23 cellular contexts compared by ENCODE assay signal in the genomic region with DNA sequence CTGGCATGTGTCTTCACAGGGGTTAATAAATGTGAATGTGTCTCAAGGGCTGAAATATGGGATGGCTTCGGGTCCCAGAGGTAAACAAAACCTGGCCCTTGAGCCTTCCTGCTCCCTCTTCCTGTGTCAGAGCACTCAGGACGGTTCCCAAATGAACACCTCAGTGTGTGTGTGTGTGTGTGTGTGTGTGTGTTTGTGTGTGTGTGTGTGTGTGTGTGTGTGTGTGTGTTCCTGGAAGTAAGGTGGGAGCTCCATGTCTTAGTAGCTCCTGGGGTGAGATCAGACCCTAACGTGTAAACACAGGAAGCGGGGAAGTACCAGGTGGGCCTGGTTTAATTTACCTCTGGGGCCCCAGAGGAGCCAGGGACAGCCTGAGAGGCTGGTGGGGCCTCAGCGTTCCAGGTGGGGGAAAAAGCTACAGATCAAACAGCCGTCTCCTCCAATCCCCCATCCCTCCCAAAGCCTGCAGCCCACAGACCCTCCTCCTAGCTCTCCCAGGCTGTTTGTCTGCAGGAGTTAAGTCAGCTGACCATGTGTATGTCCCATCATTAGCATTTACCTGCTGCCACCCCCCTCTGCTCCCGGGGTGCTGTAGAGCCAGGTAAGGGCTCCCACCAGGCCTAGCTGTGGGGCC. TPM values are rescaled to one million over a fixed set of nuclear protein-coding genes. Genes with fewer than 3 reads are reported as not detected.
DNase-seq lines count a peak whose midpoint lies in the region; ATAC-seq, FAIRE-seq and TF ChIP-seq lines count a peak whose summit lies in the region.
"Had no signal": no experiment of that assay in that cellular context is flagged by ENCODE, and none has a peak within 500 bp of the region (broad histone marks: within the 10 kb centered on the region; RNA-seq: fewer than 3 reads in every experiment).

No MANE protein-coding gene starts in this region.

- DNase-seq in GM12891 (ENCODE audit: insufficient read length, low spot score) = no peak
- peak; percentile 87 for DNase-seq in NCI-H2029 (lab: John Stamatoyannopoulos, UW)
- peak; percentile 27 for DNase-seq in SHP77 treated with DMSO at 0.1 percent for 48 hours (lab: John Stamatoyannopoulos, UW)
- no peak for DNase-seq in neural progenitor cell (ENCODE audit: low spot score)
- DNase-seq in activated CD4-positive, alpha-beta T cell treated with anti-CD3 and anti-CD28 coated beads, Interleukin-2, amount 10 ng/mL, durations not matched to agents 24 days and 14 days = no peak
- DNase-seq in left cardiac atrium = no peak
- DNase-seq: activated CD4-positive, alpha-beta T cell treated with anti-CD3 and anti-CD28 coated beads, Interleukin-2, amount 50 U/mL, for 4 hours; activated naive CD4-positive, alpha-beta T cell treated with anti-CD3 and anti-CD28 coated beads, Interleukin-2, amount 10 ng/mL, durations not matched to agents 7 days and 5 days; activated T-cell treated with anti-CD3 and anti-CD28 coated beads, Interleukin-2, amount 50 U/mL, for 1 hour; brain microvascular endothelial cell; dermis blood vessel endothelial cell; pancreas; stimulated activated CD4-positive, alpha-beta T cell treated with anti-CD3 and anti-CD28 coated beads, Interleukin-2, amount 100 ng/mL, for 48 hours; testis had no signal

- H3K36me3 Mint-ChIP-seq in neural progenitor cell = no peaks in the 10 kb centered on the region
- H3K36me3 Mint-ChIP-seq in activated CD4-positive, alpha-beta T cell treated with anti-CD3 and anti-CD28 coated beads, Interleukin-2, amount 10 ng/mL, durations not matched to agents 24 days and 14 days (ENCODE audit: low read depth) = no peaks in the 10 kb centered on the region
- H3K36me3 Mint-ChIP-seq: IgD-negative memory B cell had no signal

- intact Hi-C loops in activated CD4-positive, alpha-beta T cell treated with anti-CD3 and anti-CD28 coated beads, Interleukin-2, amount 10 ng/mL, durations not matched to agents 24 days and 14 days (cut with micrococcal nuclease) = no loop called here
- intact Hi-C loops in left cardiac atrium (cut with DNase I) = no loop called here

- TF ChIP-seq POLR2A in GM12891 (IDR thresholded peaks at IDR 0.05; ENCODE audit: low read depth, low read length) = no peak

- TF ChIP-seq CTCF in neural progenitor cell (IDR thresholded peaks at IDR 0.05) = no peak

- no peak overlapping the region for H3K27ac Mint-ChIP-seq in neural progenitor cell
- H3K27ac Mint-ChIP-seq in activated CD4-positive, alpha-beta T cell treated with anti-CD3 and anti-CD28 coated beads, Interleukin-2, amount 10 ng/mL, durations not matched to agents 24 days and 14 days = no peak overlapping the region
- H3K27ac Mint-ChIP-seq: activated naive CD4-positive, alpha-beta T cell treated with anti-CD3 and anti-CD28 coated beads, Interleukin-2, amount 10 ng/mL, durations not matched to agents 7 days and 5 days; IgD-negative memory B cell had no signal

- ATAC-seq in left cardiac atrium = no peak
- ATAC-seq in GM19467 (IDR thresholded peaks at IDR 0.05; ENCODE audit: unreplicated experiment) = no peak

- no peak overlapping the region for H3K4me3 Mint-ChIP-seq in neural progenitor cell
- H3K4me3 Mint-ChIP-seq in activated CD4-positive, alpha-beta T cell treated with anti-CD3 and anti-CD28 coated beads, Interleukin-2, amount 10 ng/mL, durations not matched to agents 24 days and 14 days = no peak overlapping the region
- H3K4me3 Mint-ChIP-seq: activated naive CD4-positive, alpha-beta T cell treated with anti-CD3 and anti-CD28 coated beads, Interleukin-2, amount 10 ng/mL, durations not matched to agents 7 days and 5 days; IgD-negative memory B cell had no signal

- no peaks in the 10 kb centered on the region for H3F3A ChIP-seq in neural progenitor cell (ENCODE audit: low read depth)

- H3K4me1 ChIP-seq in neural progenitor cell = peaks cover 12% of the 10 kb centered on the region
- H3K4me1 ChIP-seq: pancreas, testis had no signal

- no peak overlapping the region for H3K4me3 ChIP-seq in neural progenitor cell
- H3K4me3 ChIP-seq: pancreas, testis had no signal

- H3K4me1 Mint-ChIP-seq in neural progenitor cell = peaks cover 30% of the 10 kb centered on the region
- peaks cover 17% of the 10 kb centered on the region for H3K4me1 Mint-ChIP-seq in activated CD4-positive, alpha-beta T cell treated with anti-CD3 and anti-CD28 coated beads, Interleukin-2, amount 10 ng/mL, durations not matched to agents 24 days and 14 days
- H3K4me1 Mint-ChIP-seq: IgD-negative memory B cell had no signal

- H3K36me3 ChIP-seq in neural progenitor cell = no peaks in the 10 kb centered on the region
- H3K36me3 ChIP-seq: brain microvascular endothelial cell, pancreas had no signal

- no peaks in the 10 kb centered on the region for H3K79me2 ChIP-seq in neural progenitor cell (ENCODE audit: low read depth)

- H3K27me3 Mint-ChIP-seq in neural progenitor cell (ENCODE audit: insufficient read depth, low read depth) = peaks cover 12% of the 10 kb centered on the region
- H3K27me3 Mint-ChIP-seq in activated CD4-positive, alpha-beta T cell treated with anti-CD3 and anti-CD28 coated beads, Interleukin-2, amount 10 ng/mL, durations not matched to agents 24 days and 14 days = peaks cover 6% of the 10 kb centered on the region

- H3K27ac ChIP-seq in neural progenitor cell = no peak overlapping the region
- H3K27ac ChIP-seq: brain microvascular endothelial cell, HL-60, pancreas, testis had no signal

- peaks cover 8% of the 10 kb centered on the region for H3K27me3 ChIP-seq in neural progenitor cell
- H3K27me3 ChIP-seq: brain microvascular endothelial cell, pancreas, testis had no signal

- no peaks in the 10 kb centered on the region for H4K20me1 ChIP-seq in neural progenitor cell (ENCODE audit: low read depth)

- H3K9ac ChIP-seq in neural progenitor cell = no peak overlapping the region

- H3K4me2 ChIP-seq in neural progenitor cell = no peak overlapping the region

- peak; percentile 23 for FAIRE-seq in GM12891 (lab: Jason Lieb, UNC)
- FAIRE-seq: D721Med, H54, pancreas, TTC549 had no signal

- H2AFZ ChIP-seq in neural progenitor cell (replicated peaks) = peak overlapping the region; percentile 5

- no peaks in the 10 kb centered on the region for H3K9me3 ChIP-seq in neural progenitor cell (ENCODE audit: low read depth)
- H3K9me3 ChIP-seq: pancreas, testis had no signal

- no peaks in the 10 kb centered on the region for H3K9me3 Mint-ChIP-seq in neural progenitor cell
- H3K9me3 Mint-ChIP-seq in activated CD4-positive, alpha-beta T cell treated with anti-CD3 and anti-CD28 coated beads, Interleukin-2, amount 10 ng/mL, durations not matched to agents 24 days and 14 days = no peaks in the 10 kb centered on the region
- H3K9me3 Mint-ChIP-seq: activated naive CD4-positive, alpha-beta T cell treated with anti-CD3 and anti-CD28 coated beads, Interleukin-2, amount 10 ng/mL, durations not matched to agents 7 days and 5 days had no signal

TF ChIP-seq in GM12891, 5 proteins besides CTCF, POLR2A, EP300 and RAD21:
- TF ChIP-seq SPI1 (IDR thresholded peaks at IDR 0.05; ENCODE audit: low read depth, low read length) = no peak
- TF ChIP-seq POU2F2 (IDR thresholded peaks at IDR 0.05; ENCODE audit: low read depth, low read length) = no peak
- no peak for TF ChIP-seq POLR2AphosphoS5 (IDR thresholded peaks at IDR 0.05; ENCODE audit: low read depth, low read length)
- TF ChIP-seq TAF1 (IDR thresholded peaks at IDR 0.05; ENCODE audit: low read depth, low read length) = no peak
- TF ChIP-seq PAX5 (IDR thresholded peaks at IDR 0.05; ENCODE audit: insufficient read depth, low read length, severe bottlenecking) = no peak

RNA-seq across cellular contexts. Expression of gene KIF19, which starts 6.1 kb away (rescaled TPM):
- polyA plus RNA-seq in GM12891 (2012; ENCODE audit: low read depth, missing spikeins) = 0.04 TPM
- total RNA-seq in neural progenitor cell (ENCODE audit: low replicate concordance) (0.15 and 0.62 TPM in 2 replicates), left cardiac atrium (1 to 10 TPM in 1 of 2 donors, under 1 TPM in 1; 0.62 to 1.6 TPM)
- 0.09 and 0.23 TPM in 2 replicates for total RNA-seq in activated CD4-positive, alpha-beta T cell treated with anti-CD3 and anti-CD28 coated beads, Interleukin-2, amount 10 ng/mL, durations not matched to agents 24 days and 14 days
- total RNA-seq: RPMI7951 had no signal

RNA-seq across cellular contexts. Expression of gene BTBD17, which starts 29.5 kb away (rescaled TPM):
- polyA plus RNA-seq in GM12891 (2012; ENCODE audit: low read depth, missing spikeins) = not detected
- total RNA-seq in neural progenitor cell (ENCODE audit: low replicate concordance) (10.8 and 36.8 TPM in 2 replicates), left cardiac atrium (not detected)
- total RNA-seq in activated CD4-positive, alpha-beta T cell treated with anti-CD3 and anti-CD28 coated beads, Interleukin-2, amount 10 ng/mL, durations not matched to agents 24 days and 14 days = not detected in 2 replicates
- total RNA-seq: liver, RPMI7951 had no signal
- polyA plus RNA-seq: esophagus, IgD-negative memory B cell, liver had no signal

RNA-seq across cellular contexts. Expression of gene GPR142, which starts 35.2 kb away (rescaled TPM):
- polyA plus RNA-seq in GM12891 (2012; ENCODE audit: low read depth, missing spikeins) = not detected
- total RNA-seq in neural progenitor cell (ENCODE audit: low replicate concordance) (0.93 TPM in 1 of 2 replicates, not detected in the other), left cardiac atrium (under 1 TPM in 1 of 2 donors, not detected in 1; 0.15 TPM)
- total RNA-seq in activated CD4-positive, alpha-beta T cell treated with anti-CD3 and anti-CD28 coated beads, Interleukin-2, amount 10 ng/mL, durations not matched to agents 24 days and 14 days = 0.28 TPM in 1 of 2 replicates, not detected in the other
- total RNA-seq: RPMI7951 had no signal
- polyA plus RNA-seq: IgD-negative memory B cell had no signal

RNA-seq across cellular contexts. Expression of gene DNAI2, which starts 58.1 kb away (rescaled TPM):
- polyA plus RNA-seq in GM12891 (2012; ENCODE audit: low read depth, missing spikeins) = 0.33 TPM
- total RNA-seq in neural progenitor cell (ENCODE audit: low replicate concordance) (not detected in 2 replicates), left cardiac atrium (not detected)
- 0.09 and 0.26 TPM in 2 replicates for total RNA-seq in activated CD4-positive, alpha-beta T cell treated with anti-CD3 and anti-CD28 coated beads, Interleukin-2, amount 10 ng/mL, durations not matched to agents 24 days and 14 days
- total RNA-seq: dermis blood vessel endothelial cell, liver, pancreas, RPMI7951 had no signal
- polyA plus RNA-seq: esophagus, IgD-negative memory B cell, liver had no signal

Comparison
In these comparisons a context has a peak if more than half of its experiments do, and no peak if none do; other contexts are left out.
1. DNase-seq: peak in NCI-H2029 (single experiment) and SHP77 treated with DMSO at 0.1 percent for 48 hours (single experiment); none in GM12891 (single experiment), neural progenitor cell (single experiment), activated CD4-positive, alpha-beta T cell treated with anti-CD3 and anti-CD28 coated beads, Interleukin-2, amount 10 ng/mL, durations not matched to agents 24 days and 14 days (single experiment) and left cardiac atrium (single experiment).
2. RNA of gene BTBD17, which starts 29.5 kb away (total RNA-seq): 10.8 to 36.8 TPM in neural progenitor cell; not detected in left cardiac atrium and not detected in activated CD4-positive, alpha-beta T cell treated with anti-CD3 and anti-CD28 coated beads, Interleukin-2, amount 10 ng/mL, durations not matched to agents 24 days and 14 days; every median in the first group is over 10 times any median in the second.